Comparison of ENCODE assay signal across 10 cellular contexts in the genomic region with DNA sequence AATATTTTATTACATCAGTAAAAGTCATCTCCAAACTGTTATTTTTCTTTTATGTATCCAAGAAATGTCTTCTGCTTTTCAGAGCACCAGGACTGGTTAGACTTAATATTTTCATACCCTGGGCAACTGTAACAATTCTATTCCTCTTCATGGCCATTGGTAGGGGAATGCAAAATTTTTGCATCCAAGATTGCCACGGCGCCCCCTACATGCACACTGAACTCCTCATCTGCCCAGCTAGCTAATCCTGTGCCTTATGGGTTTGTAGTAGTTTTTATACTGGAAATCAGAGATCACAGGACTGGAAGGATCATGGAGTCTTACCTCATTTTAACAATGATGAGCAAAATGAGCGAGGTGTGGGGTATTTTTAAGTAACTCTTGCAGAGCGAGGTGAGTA.
A peak's percentile ranks its signal among the peaks of the same experiment; 100 is the strongest.
DNase-seq lines count a peak whose midpoint lies in the region; ATAC-seq, FAIRE-seq and TF ChIP-seq lines count a peak whose summit lies in the region.
"Had no signal": no experiment of that assay in that cellular context is flagged by ENCODE, and none has a peak within 500 bp of the region (broad histone marks: within the 10 kb centered on the region; RNA-seq: fewer than 3 reads in every experiment).

No MANE protein-coding gene starts in this region.

- H2BK120ac ChIP-seq in H1 (replicated peaks; ENCODE audit: low read depth, low read length), result no peak overlapping the region

- ATAC-seq in HG03432 (IDR thresholded peaks at IDR 0.05; ENCODE audit: unreplicated experiment), result no peak
- ATAC-seq in HG03469 (IDR thresholded peaks at IDR 0.05; ENCODE audit: unreplicated experiment), result no peak

- no peak overlapping the region for H2BK20ac ChIP-seq in H1 (ENCODE audit: low read length)

- H3K4me3 ChIP-seq in WI38 (ENCODE audit: low read depth, low read length) (no peak overlapping the region), H1 (ENCODE audit: extremely low read depth in 1 of 4, insufficient read depth in 2 of 4, low read depth in 3 of 4, low read length in 4 of 4) (no peak overlapping the region)
- H3K4me3 ChIP-seq: BLaER1 had no signal

- no peaks in the 10 kb centered on the region for H3K36me3 ChIP-seq in H1 (ENCODE audit: control insufficient read depth in 2 of 4, insufficient read depth in 4 of 4, low read length in 3 of 4)

- POLR2A ChIA-PET in H1 (lab: Charles Lee; ENCODE audit: partially characterized antibody), result interaction anchor here (1.0 kb wide), 2 partner anchors 12 to 18 kb away, joined by 3 read pairs; no protein-coding TSS in a partner anchor

- DNase-seq in NCI-H2227 (lab: John Stamatoyannopoulos, UW; ENCODE audit: unreplicated experiment) (peak; percentile 2), NCI-H2227 treated with DMSO at 0.1 percent for 48 hours (lab: John Stamatoyannopoulos, UW) (no peak), H1 (ENCODE audit: low read depth in 1 of 2, low spot score in 2 of 2) (no peak), RCC 7860 (ENCODE audit: low spot score) (no peak)
- peak; percentile 25 for DNase-seq in stimulated activated CD4-positive, alpha-beta T cell treated with anti-CD3 and anti-CD28 coated beads, Interleukin-1b, Interleukin-23, amount 100 ng/mL, for 48 hours

- no peak overlapping the region for H4K8ac ChIP-seq in H1 (ENCODE audit: extremely low read depth, insufficient read depth, low read length)

- no peak overlapping the region for H3K4me2 ChIP-seq in H1 (ENCODE audit: insufficient read depth in 1 of 2, low read depth in 2 of 2, low read length in 2 of 2)
- H3K4me2 ChIP-seq: BLaER1 had no signal

- no peak overlapping the region for H2AFZ ChIP-seq in H1 (ENCODE audit: low read length)

- no peaks in the 10 kb centered on the region for H3K79me2 ChIP-seq in H1 (ENCODE audit: control insufficient read depth in 1 of 2, insufficient read depth in 2 of 2, low read length in 2 of 2)

- no peak overlapping the region for H3K9ac ChIP-seq in H1 (replicated peaks in 1 of 4; ENCODE audit: extremely low read depth in 1 of 4, low read depth in 3 of 4, low read length in 3 of 4)
- H3K9ac ChIP-seq: BLaER1 had no signal

- H3K14ac ChIP-seq in H1 (ENCODE audit: insufficient read length), result no peak overlapping the region

- H3K4ac ChIP-seq in H1 (replicated peaks; ENCODE audit: insufficient read length, low read depth, low read length), result no peak overlapping the region

- H4K20me1 ChIP-seq in H1 (replicated peaks in 1 of 2; ENCODE audit: control insufficient read depth in 1 of 2, insufficient read depth in 2 of 2, low read length in 2 of 2), result no peaks in the 10 kb centered on the region
- H4K20me1 ChIP-seq: BLaER1 had no signal

- H4K91ac ChIP-seq in H1 (replicated peaks; ENCODE audit: insufficient read length, low read length), result no peak overlapping the region

- TF ChIP-seq POLR2A in H1 (IDR thresholded peaks at IDR 0.05; ENCODE audit: control extremely low read depth in 1 of 2, low read depth in 2 of 2, low read length in 2 of 2), result no peak

- no peaks in the 10 kb centered on the region for H3K79me1 ChIP-seq in H1 (ENCODE audit: low read depth, low read length)

- no peak overlapping the region for H3K23ac ChIP-seq in H1 (ENCODE audit: insufficient read length)

- H2AK5ac ChIP-seq in H1 (ENCODE audit: low read depth, low read length), result no peak overlapping the region

- no peaks in the 10 kb centered on the region for H3K23me2 ChIP-seq in H1 (ENCODE audit: low read depth, low read length)

- H3K9me3 ChIP-seq in H1 (ENCODE audit: insufficient read depth in 2 of 2, low read depth in 1 of 2, low read length in 1 of 2), result no peaks in the 10 kb centered on the region
- H3K9me3 ChIP-seq: BLaER1 had no signal

- H2BK15ac ChIP-seq in H1 (ENCODE audit: low read length), result no peak overlapping the region

- H4K5ac ChIP-seq in H1 (ENCODE audit: insufficient read length, low read depth, low read length), result no peak overlapping the region

- no peak overlapping the region for H3K27ac ChIP-seq in H1 (ENCODE audit: low read depth, low read length)
- H3K27ac ChIP-seq: BLaER1 had no signal

- H3K56ac ChIP-seq in H1 (replicated peaks; ENCODE audit: insufficient read length, low read depth, low read length), result no peak overlapping the region

- TF ChIP-seq RAD21 in H1 (IDR thresholded peaks at IDR 0.05 in 1 of 2, conservative IDR thresholded peaks at IDR 0.05 in 1 of 2; ENCODE audit: low read depth in 2 of 2, low read length in 2 of 2), result peak; percentile 26 to 51; a peak in 3 of 4 replicates

- TF ChIP-seq EP300 in H1 (IDR thresholded peaks at IDR 0.05; ENCODE audit: borderline replicate concordance in 1 of 2, low read depth in 2 of 2, low read length in 2 of 2), result no peak

- CTCF ChIA-PET in H1 (lab: Charles Lee; ENCODE audit: partially characterized antibody), result interaction anchor here (0.6 to 1.7 kb wide), 14 partner anchors 10 to 1331 kb away, joined by 3 to 10 read pairs (median 4); no protein-coding TSS in a partner anchor

- 0 out of 7 replicates have a peak, but pooled peaks cover 0 to 5% (median 0%) of the 10 kb centered on the region in 4 experiments for H3K27me3 ChIP-seq in H1 (replicated peaks in 1 of 4; ENCODE audit: control insufficient read depth in 3 of 4, extremely low read depth in 1 of 4, insufficient read depth in 3 of 4, low read length in 3 of 4)
- H3K27me3 ChIP-seq: BLaER1 had no signal

- TF ChIP-seq CTCF in WI38 (IDR thresholded peaks at IDR 0.05; ENCODE audit: low read depth, low read length) (peak; percentile 31), H1 (IDR thresholded peaks at IDR 0.05; ENCODE audit: control extremely low read depth in 1 of 3, insufficient read depth in 1 of 3, low read depth in 1 of 3, low read length in 3 of 3) (peak; percentile 35 to 58 (median 58))

- no peak for FAIRE-seq in H1 (lab: Jason Lieb, UNC)
- FAIRE-seq in RCC 7860 (lab: Jason Lieb, UNC), result no peak
- FAIRE-seq: TTC549 had no signal

- H2BK12ac ChIP-seq in H1 (ENCODE audit: low read depth, low read length), result no peak overlapping the region

- no peak overlapping the region for H2BK5ac ChIP-seq in H1 (ENCODE audit: low read depth, low read length)

- H3K18ac ChIP-seq in H1 (ENCODE audit: extremely low read depth, low read length), result no peak overlapping the region

- H3K4me1 ChIP-seq in H1 (replicated peaks in 1 of 4; ENCODE audit: control insufficient read depth in 3 of 4, insufficient read depth in 4 of 4, low read length in 3 of 4), result peaks cover 4 to 16% (median 10%) of the 10 kb centered on the region in 4 experiments

- WGBS in H1 (ENCODE audit: extremely low coverage in 1 of 2, insufficient coverage in 1 of 2, insufficient read length in 1 of 2, insufficient replicate concordance in 2 of 2, low coverage in 1 of 2, low lambda C conversion rate in 2 of 2, missing lambda C conversion rate in 1 of 2), 2 experiments, result 60% methylated on average over 4 of the region's 4 CpGs; no CpG with 5 or more reads in 1 of the 2 experiments

TF ChIP-seq in H1, 55 proteins besides CTCF, POLR2A, EP300 and RAD21:
- TF ChIP-seq TEAD4 (IDR thresholded peaks at IDR 0.05; ENCODE audit: low read depth, low read length), result 0 out of 2 replicates have a peak, but pooled peaks have one; percentile 12
- no peak for TF ChIP-seq ASH2L (IDR thresholded peaks at IDR 0.05; ENCODE audit: low read length)

Comparison
In these comparisons a context has a peak if more than half of its experiments do, and no peak if none do; other contexts are left out.
1. DNase-seq: peak in NCI-H2227 (single experiment) and stimulated activated CD4-positive, alpha-beta T cell treated with anti-CD3 and anti-CD28 coated beads, Interleukin-1b, Interleukin-23, amount 100 ng/mL, for 48 hours (single experiment); none in NCI-H2227 treated with DMSO at 0.1 percent for 48 hours (single experiment), H1 (0 of 2) and RCC 7860 (single experiment).